Comparison of ENCODE assay signal across 8 cellular contexts in genomic region chr17:60392845-60393702, GRCh38. TPM values are rescaled to one million over a fixed set of nuclear protein-coding genes. Genes with fewer than 3 reads are reported as not detected.
DNase-seq lines count a peak whose midpoint lies in the region; ATAC-seq, FAIRE-seq and TF ChIP-seq lines count a peak whose summit lies in the region.

No MANE protein-coding gene starts in this region.

- H3K4me1 ChIP-seq in fibroblast of lung (ENCODE audit: control insufficient read depth, extremely low read depth, insufficient read depth, low read length): no peaks in the 10 kb centered on the region
- peaks cover 81 to 86% of the 10 kb centered on the region in 2 experiments for H3K4me1 ChIP-seq in neutrophil (ENCODE audit: control insufficient read depth in 1 of 2, insufficient read depth in 1 of 2, low read depth in 1 of 2, low read length in 1 of 2)

- no peaks in the 10 kb centered on the region for H3K9me3 ChIP-seq in fibroblast of lung (ENCODE audit: control insufficient read depth, insufficient read depth, low read depth, low read length)
- no peaks in the 10 kb centered on the region for H3K9me3 ChIP-seq in neutrophil

- H3K4me2 ChIP-seq in fibroblast of lung (ENCODE audit: extremely low read depth, insufficient read depth, low read length): peak overlapping the region; percentile 81

- ATAC-seq in activated T-cell treated with anti-CD3 and anti-CD28 coated beads, Interleukin-2, amount 50 U/mL, for 4 hours: no peak
- no peak for ATAC-seq in GM21360 (IDR thresholded peaks at IDR 0.05; ENCODE audit: unreplicated experiment)

- H3K36me3 Mint-ChIP-seq in activated T-cell treated with anti-CD3 and anti-CD28 coated beads, Interleukin-2, amount 50 U/mL, for 4 hours (ENCODE audit: insufficient read depth): no peaks in the 10 kb centered on the region

- no peaks in the 10 kb centered on the region for H3K27me3 Mint-ChIP-seq in activated T-cell treated with anti-CD3 and anti-CD28 coated beads, Interleukin-2, amount 50 U/mL, for 4 hours (ENCODE audit: low read depth)

- H3K9ac ChIP-seq in fibroblast of lung (ENCODE audit: insufficient read depth, low read length): peak overlapping the region; percentile 94

- peak overlapping the region; percentile 68 for H2AFZ ChIP-seq in fibroblast of lung (ENCODE audit: low read length)

- DNase-seq in AG20443 (ENCODE audit: low spot score) (peak; percentile 19), H54 (ENCODE audit: insufficient read length, low spot score) (peak; percentile 36), NCI-H510A (lab: John Stamatoyannopoulos, UW) (peak; percentile 30), fibroblast of lung (ENCODE audit: low read depth in 2 of 2) (peak; percentile 66 to 73), GM19240 (ENCODE audit: insufficient read length, low spot score) (no peak)
- DNase-seq in activated T-cell treated with anti-CD3 and anti-CD28 coated beads, Interleukin-2, amount 50 U/mL, for 4 hours: no peak

- FAIRE-seq in H54 (lab: Jason Lieb, UNC): peak; percentile 85

- peaks cover 35% of the 10 kb centered on the region for H3K79me2 ChIP-seq in fibroblast of lung (ENCODE audit: control insufficient read depth, insufficient read depth, low read length)

- H3K4me1 Mint-ChIP-seq in activated T-cell treated with anti-CD3 and anti-CD28 coated beads, Interleukin-2, amount 50 U/mL, for 4 hours (ENCODE audit: low read depth): peaks cover 45% of the 10 kb centered on the region

- TF ChIP-seq POLR2A in H54 (IDR thresholded peaks at IDR 0.05; ENCODE audit: low read depth, low read length): no peak

- TF ChIP-seq CTCF in fibroblast of lung (conservative IDR thresholded peaks at IDR 0.05 in 1 of 2, IDR thresholded peaks at IDR 0.05 in 1 of 2; ENCODE audit: low read depth in 1 of 2, low read length in 2 of 2) (no peak), neutrophil (IDR thresholded peaks at IDR 0.05) (no peak)

- H3K9me3 Mint-ChIP-seq in activated T-cell treated with anti-CD3 and anti-CD28 coated beads, Interleukin-2, amount 50 U/mL, for 4 hours: no peaks in the 10 kb centered on the region

- peak overlapping the region; percentile 97 for H3K4me3 Mint-ChIP-seq in activated T-cell treated with anti-CD3 and anti-CD28 coated beads, Interleukin-2, amount 50 U/mL, for 4 hours

- H3K4me3 ChIP-seq in fibroblast of lung (replicated peaks in 1 of 4; ENCODE audit: control extremely low read depth in 1 of 4, insufficient read depth in 1 of 4, low read depth in 3 of 4, low read length in 4 of 4) (peak overlapping the region; percentile 69 to 93 (median 83)), neutrophil (ENCODE audit: low read depth in 1 of 2, low read length in 1 of 2) (peak overlapping the region; percentile 90 to 97)

- H3K27me3 ChIP-seq in fibroblast of lung (ENCODE audit: control insufficient read depth, insufficient read depth, low read length): no peaks in the 10 kb centered on the region
- no peaks in the 10 kb centered on the region for H3K27me3 ChIP-seq in neutrophil

- H3K27ac ChIP-seq in fibroblast of lung (ENCODE audit: insufficient read depth, low read length) (peak overlapping the region; percentile 99), neutrophil (peak overlapping the region; percentile 98)

- H4K20me1 ChIP-seq in fibroblast of lung (ENCODE audit: control insufficient read depth, extremely low read depth, insufficient read depth, low read length): peaks cover 2% of the 10 kb centered on the region

- H3K36me3 ChIP-seq in fibroblast of lung (ENCODE audit: control insufficient read depth, insufficient read depth, low read length) (no peaks in the 10 kb centered on the region), neutrophil (no peaks in the 10 kb centered on the region)

RNA-seq across cellular contexts. Expression of gene USP32, which starts 1.1 kb away (rescaled TPM):
- 10 to 100 TPM; 20.1 to 22.0 (median 20.9) TPM for total RNA-seq in activated T-cell treated with anti-CD3 and anti-CD28 coated beads, Interleukin-2, amount 50 U/mL, for 4 hours
- total RNA-seq in fibroblast of lung: 61.6 and 82.7 TPM in 2 replicates
- polyA plus RNA-seq in fibroblast of lung: 40.0 and 40.1 TPM in 2 replicates
- polyA plus RNA-seq in fibroblast of lung (2012): 39.8 and 42.1 TPM in 2 replicates
- polyA minus RNA-seq in fibroblast of lung (ENCODE audit: low replicate concordance): 20.4 and 45.0 TPM in 2 replicates

RNA-seq across cellular contexts. Expression of gene CHCT1, which starts 29.2 kb away (rescaled TPM):
- under 1 TPM in 1 of 3 donors, not detected in 2; 0.21 TPM for total RNA-seq in activated T-cell treated with anti-CD3 and anti-CD28 coated beads, Interleukin-2, amount 50 U/mL, for 4 hours
- total RNA-seq in fibroblast of lung: 0.26 TPM in 1 of 2 replicates, not detected in the other
- not detected in 2 replicates for polyA plus RNA-seq in fibroblast of lung
- polyA plus RNA-seq in fibroblast of lung (2012): not detected in 2 replicates
- not detected in 2 replicates for polyA minus RNA-seq in fibroblast of lung (ENCODE audit: low replicate concordance)

Comparison
In these comparisons a context has a peak if more than half of its experiments do, and no peak if none do; other contexts are left out.
1. DNase-seq: peak in AG20443 (single experiment), H54 (single experiment), NCI-H510A (single experiment) and fibroblast of lung (2 of 2); none in activated T-cell treated with anti-CD3 and anti-CD28 coated beads, Interleukin-2, amount 50 U/mL, for 4 hours (single experiment) and GM19240 (single experiment).